Comparison of ENCODE assay signal across 32 cellular contexts in genomic region chr10:83164134-83164533, GRCh38.
"Had no signal": no experiment of that assay in that cellular context is flagged by ENCODE, and none has a peak within 500 bp of the region (broad histone marks: within the 10 kb centered on the region; RNA-seq: fewer than 3 reads in every experiment).

No MANE protein-coding gene starts in this region.

- DNase-seq: activated B cell treated with CpG ODN at 0.5 μM for 24 hours; activated CD4-positive, alpha-beta memory T cell treated with anti-CD3 and anti-CD28 coated beads for 36 hours; activated CD4-positive, alpha-beta T cell treated with anti-CD3 and anti-CD28 coated beads for 4 hours; activated CD4-positive, alpha-beta T cell treated with anti-CD3 and anti-CD28 coated beads, Interleukin-2, amount 50 U/mL, for 1 hour; activated CD4-positive, CD25-positive, alpha-beta regulatory T cell treated with anti-CD3 and anti-CD28 coated beads, Interleukin-2, amount 50 U/mL, for 72 hours; activated CD8-positive, alpha-beta memory T cell treated with anti-CD3 and anti-CD28 coated beads, Interleukin-2, amount 50 U/mL, for 4 hours; activated naive CD4-positive, alpha-beta T cell treated with anti-CD3 and anti-CD28 coated beads, Interleukin-2, amount 10 ng/mL, durations not matched to agents 7 days and 5 days; activated T-cell treated with anti-CD3 and anti-CD28 coated beads for 4 hours; activated T-cell treated with anti-CD3 and anti-CD28 coated beads, Interleukin-2, amount 50 U/mL, for 4 hours; amniotic stem cell; aorta; Kasumi-1; KG1; MG63; NCI-H1048; NCI-H1105 treated with DMSO at 0.1 percent for 48 hours; NCI-H1436; NCI-H187; NCI-H2029 treated with DMSO at 0.1 percent for 48 hours; NCI-H2107; NCI-H2171; NCI-H446; NCI-H510A treated with DMSO at 0.1 percent for 48 hours; NCI-H526 treated with DMSO at 0.1 percent for 48 hours; Right ventricle myocardium superior; SW 1271; T-helper 1 cell; T-helper 2 cell; T-helper 9 cell had no signal

- H3K4me3 Mint-ChIP-seq: activated B cell treated with CpG ODN at 0.5 μM for 24 hours; activated CD4-positive, alpha-beta memory T cell treated with anti-CD3 and anti-CD28 coated beads for 36 hours; activated naive CD4-positive, alpha-beta T cell treated with anti-CD3 and anti-CD28 coated beads, Interleukin-2, amount 10 ng/mL, durations not matched to agents 7 days and 5 days; activated naive CD8-positive, alpha-beta T cell; activated T-cell treated with anti-CD3 and anti-CD28 coated beads, Interleukin-2, amount 50 U/mL, for 4 hours; activated T-helper 1 cell treated with anti-CD3 and anti-CD28 coated beads, Interleukin-12 subunit alpha, Interleukin-12 subunit beta, Interleukin-2, Interleukin-4 antibody, amounts not matched to agents 30 ng/mL and 10 ng/mL and 1 ng/mL, durations not matched to agents 14 hours and 24 hours and 36 hours; central memory CD8-positive, alpha-beta T cell had no signal

- H3K27ac Mint-ChIP-seq: activated B cell treated with CpG ODN at 0.5 μM for 24 hours; activated CD4-positive, alpha-beta memory T cell treated with anti-CD3 and anti-CD28 coated beads for 36 hours; activated naive CD4-positive, alpha-beta T cell treated with anti-CD3 and anti-CD28 coated beads, Interleukin-2, amount 10 ng/mL, durations not matched to agents 7 days and 5 days; activated naive CD8-positive, alpha-beta T cell; activated T-helper 1 cell treated with anti-CD3 and anti-CD28 coated beads, Interleukin-12 subunit alpha, Interleukin-12 subunit beta, Interleukin-2, Interleukin-4 antibody, amounts not matched to agents 30 ng/mL and 10 ng/mL and 1 ng/mL, durations not matched to agents 14 hours and 24 hours and 36 hours had no signal

- H3K4me1 Mint-ChIP-seq: activated B cell treated with CpG ODN at 0.5 μM for 24 hours; activated naive CD4-positive, alpha-beta T cell treated with anti-CD3 and anti-CD28 coated beads, Interleukin-2, amount 10 ng/mL, durations not matched to agents 7 days and 5 days; central memory CD8-positive, alpha-beta T cell had no signal

- H3K36me3 Mint-ChIP-seq: activated CD4-positive, alpha-beta memory T cell treated with anti-CD3 and anti-CD28 coated beads for 36 hours; activated naive CD4-positive, alpha-beta T cell treated with anti-CD3 and anti-CD28 coated beads, Interleukin-2, amount 10 ng/mL, durations not matched to agents 7 days and 5 days; activated naive CD8-positive, alpha-beta T cell had no signal

- ATAC-seq: activated T-cell treated with anti-CD3 and anti-CD28 coated beads, Interleukin-2, amount 50 U/mL, for 4 hours had no signal

- H3K9me3 Mint-ChIP-seq: activated CD4-positive, alpha-beta memory T cell treated with anti-CD3 and anti-CD28 coated beads for 36 hours; activated naive CD4-positive, alpha-beta T cell treated with anti-CD3 and anti-CD28 coated beads, Interleukin-2, amount 10 ng/mL, durations not matched to agents 7 days and 5 days; activated T-helper 1 cell treated with anti-CD3 and anti-CD28 coated beads, Interleukin-12 subunit alpha, Interleukin-12 subunit beta, Interleukin-2, Interleukin-4 antibody, amounts not matched to agents 30 ng/mL and 10 ng/mL and 1 ng/mL, durations not matched to agents 14 hours and 24 hours and 36 hours had no signal

- H3K27me3 Mint-ChIP-seq: activated B cell treated with CpG ODN at 0.5 μM for 24 hours; activated CD4-positive, alpha-beta memory T cell treated with anti-CD3 and anti-CD28 coated beads for 36 hours; activated naive CD4-positive, alpha-beta T cell treated with anti-CD3 and anti-CD28 coated beads, Interleukin-2, amount 10 ng/mL, durations not matched to agents 7 days and 5 days; activated naive CD8-positive, alpha-beta T cell; central memory CD8-positive, alpha-beta T cell had no signal
